In genomic region chr5:58459276-58459859, GRCh38 we compare ENCODE assay signal across 7 cellular contexts. TPM values are rescaled to one million over a fixed set of nuclear protein-coding genes. Genes with fewer than 3 reads are reported as not detected.
A peak's percentile ranks its signal among the peaks of the same experiment; 100 is the strongest.
DNase-seq lines count a peak whose midpoint lies in the region; ATAC-seq and TF ChIP-seq lines count a peak whose summit lies in the region.

No MANE protein-coding gene starts in this region.

- H3K9ac ChIP-seq in mucosa of stomach (ENCODE audit: low read length): peak overlapping the region; percentile 79

- H3K27ac Mint-ChIP-seq in WTC11: no peak overlapping the region

- DNase-seq in WTC11 (ENCODE audit: low spot score): peak; percentile 42
- DNase-seq in epithelial cell of prostate (ENCODE audit: low read depth, low spot score): no peak
- peak; percentile 21 to 24 for DNase-seq in uterus
- no peak for DNase-seq in NCI-H446 (lab: John Stamatoyannopoulos, UW)

- no peak for TF ChIP-seq POLR2A in uterus (IDR thresholded peaks at IDR 0.05)

- POLR2A ChIA-PET in WTC11 (lab: Charles Lee): interaction anchor here (0.7 kb wide), 1 partner anchor 133 kb away, joined by 3 read pairs; no protein-coding TSS in a partner anchor

- peaks cover 40% of the 10 kb centered on the region for H3K36me3 Mint-ChIP-seq in WTC11

- no peaks in the 10 kb centered on the region for H3K9me3 ChIP-seq in mucosa of stomach (ENCODE audit: control insufficient read depth, low read length)
- no peaks in the 10 kb centered on the region for H3K9me3 ChIP-seq in uterus

- peak overlapping the region; percentile 61 for H3K4me3 ChIP-seq in mucosa of stomach (ENCODE audit: low read length)
- peak overlapping the region; percentile 68 to 82 for H3K4me3 ChIP-seq in uterus

- H3K4me1 Mint-ChIP-seq in WTC11: peaks cover 34% of the 10 kb centered on the region

- H3K4me1 ChIP-seq in mucosa of stomach (ENCODE audit: control insufficient read depth, insufficient read depth, low read length): no peaks in the 10 kb centered on the region
- no peaks in the 10 kb centered on the region for H3K4me1 ChIP-seq in uterus

- no peaks in the 10 kb centered on the region for H3K9me3 Mint-ChIP-seq in WTC11

- CTCF ChIA-PET in WTC11 (lab: Charles Lee): interaction anchor here (0.7 to 4.0 kb wide), 10 partner anchors 200 to 1161 kb away, joined by 3 to 65 read pairs (median 8); no protein-coding TSS in a partner anchor

- H3K27me3 ChIP-seq in mucosa of stomach (ENCODE audit: control insufficient read depth, insufficient read depth, low read length) (no peaks in the 10 kb centered on the region), uterus (no peaks in the 10 kb centered on the region)

- H3K36me3 ChIP-seq in mucosa of stomach (ENCODE audit: control insufficient read depth, insufficient read depth, low read length): no peaks in the 10 kb centered on the region
- no peaks in the 10 kb centered on the region for H3K36me3 ChIP-seq in uterus

- H3K27ac ChIP-seq in epithelial cell of prostate (peak overlapping the region; percentile 91), uterus (peak overlapping the region; percentile 94 to 95)

- TF ChIP-seq CTCF in WTC11 (IDR thresholded peaks at IDR 0.05): no peak
- no peak for TF ChIP-seq CTCF in uterus (IDR thresholded peaks at IDR 0.05)

- intact Hi-C loops in uterus (cut with DNase I; ENCODE audit: low total_unique reads): loop anchor here (10.0 kb wide), 1 partner anchor 1165 kb away; no protein-coding TSS in a partner anchor

- ATAC-seq in GM18511 (IDR thresholded peaks at IDR 0.05; ENCODE audit: unreplicated experiment) (peak; percentile 6), HG03432 (IDR thresholded peaks at IDR 0.05; ENCODE audit: unreplicated experiment) (peak; percentile 0), WTC11 (peak; percentile 8)

- peak overlapping the region; percentile 85 for H3K4me3 Mint-ChIP-seq in WTC11

- H3K27me3 Mint-ChIP-seq in WTC11 (ENCODE audit: low read depth): peaks cover 2% of the 10 kb centered on the region

TF ChIP-seq in WTC11, 78 proteins besides CTCF, POLR2A, EP300 and RAD21:
- TF ChIP-seq ZNF219 (CRISPR knock-in tag; IDR thresholded peaks at IDR 0.05; ENCODE audit: borderline replicate concordance) (no peak), IRF1 (CRISPR knock-in tag; IDR thresholded peaks at IDR 0.05) (no peak), ESRRA (CRISPR knock-in tag; IDR thresholded peaks at IDR 0.05; ENCODE audit: borderline replicate concordance) (0 out of 2 replicates have a peak, but pooled peaks have one; percentile 45), FOXJ3 (CRISPR knock-in tag; IDR thresholded peaks at IDR 0.05; ENCODE audit: borderline replicate concordance) (no peak), SMAD3 (CRISPR knock-in tag; IDR thresholded peaks at IDR 0.05; ENCODE audit: borderline replicate concordance) (no peak)
- TF ChIP-seq, protein P1, sequence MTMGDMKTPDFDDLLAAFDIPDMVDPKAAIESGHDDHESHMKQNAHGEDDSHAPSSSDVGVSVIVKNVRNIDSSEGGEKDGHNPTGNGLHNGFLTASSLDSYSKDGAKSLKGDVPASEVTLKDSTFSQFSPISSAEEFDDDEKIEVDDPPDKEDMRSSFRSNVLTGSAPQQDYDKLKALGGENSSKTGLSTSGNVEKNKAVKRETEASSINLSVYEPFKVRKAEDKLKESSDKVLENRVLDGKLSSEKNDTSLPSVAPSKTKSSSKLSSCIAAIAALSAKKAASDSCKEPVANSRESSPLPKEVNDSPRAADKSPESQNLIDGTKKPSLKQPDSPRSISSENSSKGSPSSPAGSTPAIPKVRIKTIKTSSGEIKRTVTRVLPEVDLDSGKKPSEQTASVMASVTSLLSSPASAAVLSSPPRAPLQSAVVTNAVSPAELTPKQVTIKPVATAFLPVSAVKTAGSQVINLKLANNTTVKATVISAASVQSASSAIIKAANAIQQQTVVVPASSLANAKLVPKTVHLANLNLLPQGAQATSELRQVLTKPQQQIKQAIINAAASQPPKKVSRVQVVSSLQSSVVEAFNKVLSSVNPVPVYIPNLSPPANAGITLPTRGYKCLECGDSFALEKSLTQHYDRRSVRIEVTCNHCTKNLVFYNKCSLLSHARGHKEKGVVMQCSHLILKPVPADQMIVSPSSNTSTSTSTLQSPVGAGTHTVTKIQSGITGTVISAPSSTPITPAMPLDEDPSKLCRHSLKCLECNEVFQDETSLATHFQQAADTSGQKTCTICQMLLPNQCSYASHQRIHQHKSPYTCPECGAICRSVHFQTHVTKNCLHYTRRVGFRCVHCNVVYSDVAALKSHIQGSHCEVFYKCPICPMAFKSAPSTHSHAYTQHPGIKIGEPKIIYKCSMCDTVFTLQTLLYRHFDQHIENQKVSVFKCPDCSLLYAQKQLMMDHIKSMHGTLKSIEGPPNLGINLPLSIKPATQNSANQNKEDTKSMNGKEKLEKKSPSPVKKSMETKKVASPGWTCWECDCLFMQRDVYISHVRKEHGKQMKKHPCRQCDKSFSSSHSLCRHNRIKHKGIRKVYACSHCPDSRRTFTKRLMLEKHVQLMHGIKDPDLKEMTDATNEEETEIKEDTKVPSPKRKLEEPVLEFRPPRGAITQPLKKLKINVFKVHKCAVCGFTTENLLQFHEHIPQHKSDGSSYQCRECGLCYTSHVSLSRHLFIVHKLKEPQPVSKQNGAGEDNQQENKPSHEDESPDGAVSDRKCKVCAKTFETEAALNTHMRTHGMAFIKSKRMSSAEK (CRISPR knock-in tag; IDR thresholded peaks at IDR 0.05; ENCODE audit: borderline replicate concordance): no peak
- TF ChIP-seq, protein P2, sequence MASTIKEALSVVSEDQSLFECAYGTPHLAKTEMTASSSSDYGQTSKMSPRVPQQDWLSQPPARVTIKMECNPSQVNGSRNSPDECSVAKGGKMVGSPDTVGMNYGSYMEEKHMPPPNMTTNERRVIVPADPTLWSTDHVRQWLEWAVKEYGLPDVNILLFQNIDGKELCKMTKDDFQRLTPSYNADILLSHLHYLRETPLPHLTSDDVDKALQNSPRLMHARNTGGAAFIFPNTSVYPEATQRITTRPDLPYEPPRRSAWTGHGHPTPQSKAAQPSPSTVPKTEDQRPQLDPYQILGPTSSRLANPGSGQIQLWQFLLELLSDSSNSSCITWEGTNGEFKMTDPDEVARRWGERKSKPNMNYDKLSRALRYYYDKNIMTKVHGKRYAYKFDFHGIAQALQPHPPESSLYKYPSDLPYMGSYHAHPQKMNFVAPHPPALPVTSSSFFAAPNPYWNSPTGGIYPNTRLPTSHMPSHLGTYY (CRISPR knock-in tag; IDR thresholded peaks at IDR 0.05): no peak

RNA-seq across cellular contexts. Expression of gene PLK2, which starts 0.5 kb away (rescaled TPM):
- 26.3 to 37.1 TPM (median 29.1 TPM) in 3 replicates for total RNA-seq in WTC11 (2021)
- total RNA-seq in uterus: 100 to 1,000 TPM in 3 of 4 donors, 10 to 100 TPM in 1; 75.6 to 329 (median 147) TPM

RNA-seq across cellular contexts. Expression of gene GAPT, which starts 31.9 kb away (rescaled TPM):
- not detected in 3 replicates for total RNA-seq in WTC11 (2021)
- 1 to 10 TPM in 1 of 4 donors, under 1 TPM in 2, not detected in 1; 0.61 to 6.8 (median 0.97) TPM for total RNA-seq in uterus

Comparison
In these comparisons a context has a peak if more than half of its experiments do, and no peak if none do; other contexts are left out.
1. DNase-seq: peak in WTC11 (single experiment) and uterus (2 of 2); none in epithelial cell of prostate (single experiment) and NCI-H446 (0 of 2).
2. Peak in every context shown above with its lines, with median percentiles within 50 percentile points of each other: ATAC-seq.